ENCODE assay signal across 1 cellular context in genomic region chr15:77354064-77354463, GRCh38.
TF ChIP-seq lines count a peak whose summit lies in the region.

No MANE protein-coding gene starts in this region.

TF ChIP-seq in SK-N-SH, 30 proteins besides CTCF, POLR2A, EP300 and RAD21 (continued from another document):
- TF ChIP-seq REST (IDR thresholded peaks at IDR 0.05; ENCODE audit: low read depth, low read length) (no peak), FOSL2 (IDR thresholded peaks at IDR 0.05; ENCODE audit: borderline replicate concordance, low read depth) (no peak), GABPA (IDR thresholded peaks at IDR 0.05; ENCODE audit: low read depth) (no peak)
